Comparison of ENCODE assay signal across 19 cellular contexts in genomic region chr12:90129369-90130030, GRCh38.
A peak's percentile ranks its signal among the peaks of the same experiment; 100 is the strongest.
DNase-seq lines count a peak whose midpoint lies in the region; ATAC-seq, FAIRE-seq and TF ChIP-seq lines count a peak whose summit lies in the region.
"Had no signal": no experiment of that assay in that cellular context is flagged by ENCODE, and none has a peak within 500 bp of the region (broad histone marks: within the 10 kb centered on the region; RNA-seq: fewer than 3 reads in every experiment).

No MANE protein-coding gene starts in this region.

- POLR2A ChIA-PET in Caco-2 (lab: Charles Lee) = interaction anchor here (0.6 to 1.1 kb wide), 4 partner anchors 179 to 776 kb away, joined by 3 to 7 read pairs (median 5); no protein-coding TSS in a partner anchor

- H3K4me1 Mint-ChIP-seq in Caco-2 (ENCODE audit: low read depth, unreplicated experiment) (peaks cover 7% of the 10 kb centered on the region), memory B cell (peaks cover 2% of the 10 kb centered on the region)
- H3K4me1 Mint-ChIP-seq: GM23338 had no signal

- H3K36me3 ChIP-seq in Caco-2 (ENCODE audit: control insufficient read depth, insufficient read depth, low read length) (no peaks in the 10 kb centered on the region), bronchial epithelial cell (ENCODE audit: control insufficient read depth, insufficient read depth, low read length) (no peaks in the 10 kb centered on the region), heart right ventricle (no peaks in the 10 kb centered on the region)

- peaks cover 10% of the 10 kb centered on the region for H3K9me3 ChIP-seq in Caco-2
- H3K9me3 ChIP-seq in heart right ventricle = peaks cover 0 to 14% (median 0%) of the 10 kb centered on the region in 11 donors

- 84 to 90% methylated on average over 4 of the region's 4 CpGs for WGBS in heart right ventricle, 2 donors

- H3K27ac Mint-ChIP-seq in Caco-2 (ENCODE audit: unreplicated experiment) (peak overlapping the region; percentile 85), memory B cell (no peak overlapping the region)
- H3K27ac Mint-ChIP-seq: B cell; CD8-positive, alpha-beta T cell; GM23338 had no signal

- no TSS peak for BruUV-seq in Caco-2 (replicated peaks; lab: Mats Ljungman, UMichigan)

- H3K4me3 Mint-ChIP-seq in Caco-2 (ENCODE audit: unreplicated experiment) = peak overlapping the region; percentile 57
- H3K4me3 Mint-ChIP-seq in memory B cell = no peak overlapping the region
- H3K4me3 Mint-ChIP-seq: B cell; CD8-positive, alpha-beta T cell; GM23338 had no signal

- H3K4me3 ChIP-seq in Caco-2 (ENCODE audit: low read depth, low read length) (no peak overlapping the region), bronchial epithelial cell (ENCODE audit: low read depth, low read length) (no peak overlapping the region), heart right ventricle (no peak overlapping the region)
- H3K4me3 ChIP-seq: GM23338 had no signal

- CTCF ChIA-PET in Caco-2 (lab: Charles Lee) = interaction anchor here (1.4 kb wide), 1 partner anchor 26 kb away, joined by 5 read pairs; no protein-coding TSS in a partner anchor

- DNase-seq in Caco-2 (peak; percentile 72 to 78), NOMO-1 (lab: John Stamatoyannopoulos, UW; ENCODE audit: unreplicated experiment in 2 of 2) (peak; percentile 1 to 29), bronchial epithelial cell (ENCODE audit: low read depth) (peak; percentile 30), memory B cell (ENCODE audit: low spot score in 2 of 2) (no peak), heart right ventricle (no peak), HK-2 (ENCODE audit: unreplicated experiment) (no peak)
- DNase-seq: ACHN; CD8-positive, alpha-beta T cell; DND-41; GDM1; MM.1S; NCI-H1436; NCI-H2227 treated with DMSO at 0.1 percent for 48 hours; NCI-H524 treated with DMSO at 0.1 percent for 48 hours had no signal

- H3K27me3 ChIP-seq in Caco-2 (replicated peaks; ENCODE audit: control insufficient read depth, insufficient read depth, low read length) (no peaks in the 10 kb centered on the region), bronchial epithelial cell (ENCODE audit: control insufficient read depth, insufficient read depth, low read length) (no peaks in the 10 kb centered on the region), heart right ventricle (no peaks in the 10 kb centered on the region)

- H3K4me1 ChIP-seq in Caco-2 (peaks cover 39% of the 10 kb centered on the region), heart right ventricle (no peaks in the 10 kb centered on the region)

- peaks cover 35% of the 10 kb centered on the region for H3K9me3 Mint-ChIP-seq in Caco-2 (ENCODE audit: unreplicated experiment)
- H3K9me3 Mint-ChIP-seq in memory B cell = no peaks in the 10 kb centered on the region
- H3K9me3 Mint-ChIP-seq: CD8-positive, alpha-beta T cell; GM23338 had no signal

- intact Hi-C loops in Caco-2 (cut with micrococcal nuclease; ENCODE audit: unreplicated experiment) (loop anchor here (2.0 to 5.0 kb wide), 2 partner anchors 39 to 133 kb away; no protein-coding TSS in a partner anchor), heart right ventricle (cut with DNase I) (no loop called here)

- peak; percentile 35 for ATAC-seq in memory B cell (ENCODE audit: low read depth)
- ATAC-seq in heart right ventricle = no peak
- no peak for ATAC-seq in HG03280 (IDR thresholded peaks at IDR 0.05; ENCODE audit: unreplicated experiment)
- ATAC-seq: CD8-positive, alpha-beta T cell; GM23338; HepG2 had no signal

- H3K36me3 Mint-ChIP-seq in Caco-2 (ENCODE audit: insufficient read depth, unreplicated experiment) (peaks cover 15% of the 10 kb centered on the region), memory B cell (no peaks in the 10 kb centered on the region)
- H3K36me3 Mint-ChIP-seq: CD8-positive, alpha-beta T cell had no signal

- H3K27ac ChIP-seq in heart right ventricle = no peak overlapping the region

- TF ChIP-seq CTCF in Caco-2 (IDR thresholded peaks at IDR 0.05; ENCODE audit: insufficient read depth in 1 of 2, low read depth in 1 of 2, low read length in 1 of 2, severe bottlenecking in 1 of 2, unreplicated experiment in 1 of 2) = no peak
- TF ChIP-seq CTCF in bronchial epithelial cell (IDR thresholded peaks at IDR 0.05; ENCODE audit: insufficient read depth, low read length, severe bottlenecking) = no peak
- TF ChIP-seq CTCF in heart right ventricle (IDR thresholded peaks at IDR 0.05) = no peak

- H3K27me3 Mint-ChIP-seq in Caco-2 (ENCODE audit: insufficient read depth, unreplicated experiment) (no peaks in the 10 kb centered on the region), memory B cell (peaks cover 3% of the 10 kb centered on the region)

- FAIRE-seq in bronchial epithelial cell (lab: Jason Lieb, UNC) = no peak
- FAIRE-seq: GM12892, HepG2 had no signal

Comparison
In these comparisons a context has a peak if more than half of its experiments do, and no peak if none do; other contexts are left out.
1. DNase-seq: peak in Caco-2 (2 of 2), NOMO-1 (2 of 2) and bronchial epithelial cell (single experiment); none in memory B cell (0 of 2), heart right ventricle (0 of 2) and HK-2 (single experiment).